Comparison of ENCODE assay signal across 13 cellular contexts in genomic region chr2:219642064-219642444, GRCh38. TPM values are rescaled to one million over a fixed set of nuclear protein-coding genes. Genes with fewer than 3 reads are reported as not detected.
DNase-seq lines count a peak whose midpoint lies in the region; ATAC-seq and TF ChIP-seq lines count a peak whose summit lies in the region.
"Had no signal": no experiment of that assay in that cellular context is flagged by ENCODE, and none has a peak within 500 bp of the region (broad histone marks: within the 10 kb centered on the region; RNA-seq: fewer than 3 reads in every experiment).

No MANE protein-coding gene starts in this region.

- H3K9me3 Mint-ChIP-seq in activated naive CD8-positive, alpha-beta T cell treated with anti-CD3 and anti-CD28 coated beads, Interleukin-2, amount 10 ng/mL, durations not matched to agents 7 days and 5 days: no peaks in the 10 kb centered on the region
- H3K9me3 Mint-ChIP-seq in activated naive CD8-positive, alpha-beta T cell treated with anti-CD3 and anti-CD28 coated beads, Interleukin-2, amount 50 U/mL, for 24 hours: no peaks in the 10 kb centered on the region
- H3K9me3 Mint-ChIP-seq in activated B cell treated with CpG ODN at 0.5 μM for 24 hours: no peaks in the 10 kb centered on the region
- H3K9me3 Mint-ChIP-seq: activated naive CD4-positive, alpha-beta T cell treated with anti-CD3 and anti-CD28 coated beads, Interleukin-2, amount 10 ng/mL, durations not matched to agents 7 days and 5 days; CD4-positive, alpha-beta memory T cell; central memory CD8-positive, alpha-beta T cell had no signal

- H3K27ac Mint-ChIP-seq in activated naive CD8-positive, alpha-beta T cell treated with anti-CD3 and anti-CD28 coated beads, Interleukin-2, amount 10 ng/mL, durations not matched to agents 7 days and 5 days: no peak overlapping the region
- no peak overlapping the region for H3K27ac Mint-ChIP-seq in activated naive CD8-positive, alpha-beta T cell treated with anti-CD3 and anti-CD28 coated beads, Interleukin-2, amount 50 U/mL, for 24 hours
- H3K27ac Mint-ChIP-seq in activated B cell treated with CpG ODN at 0.5 μM for 24 hours: peak overlapping the region; percentile 13
- H3K27ac Mint-ChIP-seq: activated naive CD4-positive, alpha-beta T cell treated with anti-CD3 and anti-CD28 coated beads, Interleukin-2, amount 10 ng/mL, durations not matched to agents 7 days and 5 days; T-helper 17 cell had no signal

- POLR2A ChIA-PET in activated naive CD8-positive, alpha-beta T cell treated with anti-CD3 and anti-CD28 coated beads, Interleukin-2, amount 10 ng/mL, durations not matched to agents 7 days and 5 days (lab: Charles Lee): no interaction called here
- POLR2A ChIA-PET in activated B cell treated with CpG ODN at 0.5 μM for 24 hours (lab: Charles Lee): interaction anchor here (0.5 kb wide), 1 partner anchor 745 kb away, joined by 4 read pairs; no protein-coding TSS in a partner anchor

- ATAC-seq in activated naive CD8-positive, alpha-beta T cell treated with anti-CD3 and anti-CD28 coated beads, Interleukin-2, amount 10 ng/mL, durations not matched to agents 7 days and 5 days (ENCODE audit: low read depth): peak; percentile 21
- no peak for ATAC-seq in activated naive CD8-positive, alpha-beta T cell treated with anti-CD3 and anti-CD28 coated beads, Interleukin-2, amount 50 U/mL, for 24 hours
- ATAC-seq in activated B cell treated with CpG ODN at 0.5 μM for 24 hours (ENCODE audit: low read depth) (no peak), GM21786 (IDR thresholded peaks at IDR 0.05; ENCODE audit: unreplicated experiment) (no peak)

- intact Hi-C loops in activated B cell treated with CpG ODN at 0.5 μM for 24 hours (cut with micrococcal nuclease): loop anchor here (1.0 to 5.0 kb wide), 6 partner anchors 43 to 255 kb away; partner anchors contain the start of genes DNPEP, GMPPA and STK11IP

- CTCF ChIA-PET in activated B cell treated with CpG ODN at 0.5 μM for 24 hours (lab: Charles Lee): interaction anchor here (0.9 to 3.0 kb wide), 4 partner anchors 46 to 240 kb away, joined by 3 to 23 read pairs (median 6); partner anchors contain the start of genes CHPF and TMEM198

- no peak for TF ChIP-seq CTCF in activated B cell treated with CpG ODN at 0.5 μM for 24 hours (IDR thresholded peaks at IDR 0.05)

- no peak for DNase-seq in activated naive CD8-positive, alpha-beta T cell treated with anti-CD3 and anti-CD28 coated beads, Interleukin-2, amount 10 ng/mL, durations not matched to agents 7 days and 5 days
- no peak for DNase-seq in activated naive CD8-positive, alpha-beta T cell treated with anti-CD3 and anti-CD28 coated beads, Interleukin-2, amount 50 U/mL, for 24 hours
- DNase-seq in activated B cell treated with CpG ODN at 0.5 μM for 24 hours: no peak
- DNase-seq in hepatic stellate cell (ENCODE audit: low spot score): peak; percentile 25
- no peak for DNase-seq in substantia nigra (lab: John Stamatoyannopoulos, UW)
- DNase-seq in anterior cingulate cortex (lab: John Stamatoyannopoulos, UW): no peak

- H3K27ac ChIP-seq in temporal lobe (ENCODE audit: low read depth, low read length) (peak overlapping the region; percentile 5), substantia nigra (ENCODE audit: low read depth, low read length, poor library complexity, severe bottlenecking) (no peak overlapping the region)
- H3K27ac ChIP-seq: parathyroid adenoma had no signal

- peaks cover 8% of the 10 kb centered on the region for H3K27me3 Mint-ChIP-seq in activated naive CD8-positive, alpha-beta T cell treated with anti-CD3 and anti-CD28 coated beads, Interleukin-2, amount 10 ng/mL, durations not matched to agents 7 days and 5 days
- H3K27me3 Mint-ChIP-seq in activated naive CD8-positive, alpha-beta T cell treated with anti-CD3 and anti-CD28 coated beads, Interleukin-2, amount 50 U/mL, for 24 hours: peaks cover 6% of the 10 kb centered on the region
- H3K27me3 Mint-ChIP-seq in activated B cell treated with CpG ODN at 0.5 μM for 24 hours: peaks cover 15% of the 10 kb centered on the region

- no peak overlapping the region for H3K4me3 Mint-ChIP-seq in activated naive CD8-positive, alpha-beta T cell treated with anti-CD3 and anti-CD28 coated beads, Interleukin-2, amount 10 ng/mL, durations not matched to agents 7 days and 5 days
- no peak overlapping the region for H3K4me3 Mint-ChIP-seq in activated naive CD8-positive, alpha-beta T cell treated with anti-CD3 and anti-CD28 coated beads, Interleukin-2, amount 50 U/mL, for 24 hours
- no peak overlapping the region for H3K4me3 Mint-ChIP-seq in activated B cell treated with CpG ODN at 0.5 μM for 24 hours
- H3K4me3 Mint-ChIP-seq: activated naive CD4-positive, alpha-beta T cell treated with anti-CD3 and anti-CD28 coated beads, Interleukin-2, amount 10 ng/mL, durations not matched to agents 7 days and 5 days; CD4-positive, alpha-beta memory T cell; central memory CD8-positive, alpha-beta T cell; T-helper 17 cell had no signal

- H3K4me1 Mint-ChIP-seq in activated naive CD8-positive, alpha-beta T cell treated with anti-CD3 and anti-CD28 coated beads, Interleukin-2, amount 10 ng/mL, durations not matched to agents 7 days and 5 days: peaks cover 14% of the 10 kb centered on the region
- peaks cover 12% of the 10 kb centered on the region for H3K4me1 Mint-ChIP-seq in activated naive CD8-positive, alpha-beta T cell treated with anti-CD3 and anti-CD28 coated beads, Interleukin-2, amount 50 U/mL, for 24 hours
- H3K4me1 Mint-ChIP-seq in activated B cell treated with CpG ODN at 0.5 μM for 24 hours: peaks cover 15% of the 10 kb centered on the region

- H3K36me3 Mint-ChIP-seq in activated naive CD8-positive, alpha-beta T cell treated with anti-CD3 and anti-CD28 coated beads, Interleukin-2, amount 10 ng/mL, durations not matched to agents 7 days and 5 days: no peaks in the 10 kb centered on the region
- no peaks in the 10 kb centered on the region for H3K36me3 Mint-ChIP-seq in activated naive CD8-positive, alpha-beta T cell treated with anti-CD3 and anti-CD28 coated beads, Interleukin-2, amount 50 U/mL, for 24 hours (ENCODE audit: low read depth)
- H3K36me3 Mint-ChIP-seq in activated B cell treated with CpG ODN at 0.5 μM for 24 hours (ENCODE audit: low read depth): no peaks in the 10 kb centered on the region
- H3K36me3 Mint-ChIP-seq: activated naive CD4-positive, alpha-beta T cell treated with anti-CD3 and anti-CD28 coated beads, Interleukin-2, amount 10 ng/mL, durations not matched to agents 7 days and 5 days; CD4-positive, alpha-beta memory T cell had no signal

RNA-seq across cellular contexts. Expression of gene SLC4A3, which starts 14.6 kb away (rescaled TPM):
- total RNA-seq in activated naive CD8-positive, alpha-beta T cell treated with anti-CD3 and anti-CD28 coated beads, Interleukin-2, amount 10 ng/mL, durations not matched to agents 7 days and 5 days: not detected
- total RNA-seq in activated B cell treated with CpG ODN at 0.5 μM for 24 hours (not detected in 2 replicates), temporal lobe (22.9 TPM)
- total RNA-seq: CD4-positive, alpha-beta memory T cell had no signal

RNA-seq across cellular contexts. Expression of gene STK11IP, which starts 44.4 kb away (rescaled TPM):
- total RNA-seq in activated naive CD8-positive, alpha-beta T cell treated with anti-CD3 and anti-CD28 coated beads, Interleukin-2, amount 10 ng/mL, durations not matched to agents 7 days and 5 days: 10 to 100 TPM; 36.3 to 37.5 TPM
- total RNA-seq in activated B cell treated with CpG ODN at 0.5 μM for 24 hours: 43.3 and 53.6 TPM in 2 replicates
- total RNA-seq in temporal lobe: 10.8 TPM

Comparison
In these comparisons a context has a peak if more than half of its experiments do, and no peak if none do; other contexts are left out.
1. RNA of gene SLC4A3, which starts 14.6 kb away (total RNA-seq): 22.9 TPM in temporal lobe (single experiment); not detected in activated naive CD8-positive, alpha-beta T cell treated with anti-CD3 and anti-CD28 coated beads, Interleukin-2, amount 10 ng/mL, durations not matched to agents 7 days and 5 days and not detected in activated B cell treated with CpG ODN at 0.5 μM for 24 hours; every median in the first group is over 10 times any median in the second.